Comparison of ENCODE assay signal across 19 cellular contexts in the genomic region with DNA sequence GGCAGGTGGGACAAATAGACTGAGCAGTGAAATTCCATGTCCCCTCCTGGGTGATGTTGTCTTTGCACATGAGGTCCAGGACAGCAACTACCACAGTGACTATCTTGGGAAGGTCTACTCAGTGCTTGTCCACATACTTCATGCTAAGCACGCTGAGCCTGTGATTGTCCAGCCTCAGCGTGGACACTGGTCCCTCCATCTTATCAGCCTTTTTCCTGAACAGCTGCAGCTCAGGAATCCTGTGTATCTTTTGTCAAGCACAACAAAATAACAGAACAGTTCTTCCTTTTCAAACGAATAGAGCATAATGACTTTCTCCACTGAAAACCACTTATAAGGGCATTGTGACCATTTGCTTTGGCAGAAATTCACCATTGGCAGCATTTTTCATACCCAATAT.
DNase-seq lines count a peak whose midpoint lies in the region; ATAC-seq, FAIRE-seq and TF ChIP-seq lines count a peak whose summit lies in the region.
"Had no signal": no experiment of that assay in that cellular context is flagged by ENCODE, and none has a peak within 500 bp of the region (broad histone marks: within the 10 kb centered on the region; RNA-seq: fewer than 3 reads in every experiment).

No MANE protein-coding gene starts in this region.

- no peak for FAIRE-seq in GM12891 (lab: Jason Lieb, UNC)
- FAIRE-seq: small intestine had no signal

- no peak overlapping the region for H3K4me3 ChIP-seq in naive thymus-derived CD4-positive, alpha-beta T cell (ENCODE audit: low read length)
- H3K4me3 ChIP-seq in upper lobe of right lung = no peak overlapping the region
- H3K4me3 ChIP-seq: esophagus squamous epithelium, HAP-1, psoas muscle had no signal

- ATAC-seq in stimulated activated naive CD8-positive, alpha-beta T cell treated with anti-CD3 and anti-CD28 coated beads, Interleukin-15, Interleukin-2, amounts not matched to agents 100 U/mL and 50 U/mL, for 24 hours = no peak
- ATAC-seq in naive thymus-derived CD4-positive, alpha-beta T cell = no peak
- ATAC-seq in upper lobe of right lung (peak; percentile 19), GM21723 (IDR thresholded peaks at IDR 0.05; ENCODE audit: unreplicated experiment) (no peak)
- ATAC-seq: psoas muscle had no signal

- TF ChIP-seq POLR2A in GM12891 (IDR thresholded peaks at IDR 0.05; ENCODE audit: low read depth, low read length) = no peak

- H3K27me3 ChIP-seq in naive thymus-derived CD4-positive, alpha-beta T cell (ENCODE audit: control insufficient read depth in 2 of 2, insufficient read depth in 2 of 2, low read length in 2 of 2) = no peaks in the 10 kb centered on the region
- no peaks in the 10 kb centered on the region for H3K27me3 ChIP-seq in upper lobe of right lung
- H3K27me3 ChIP-seq: esophagus squamous epithelium had no signal

- DNase-seq in stimulated activated naive CD8-positive, alpha-beta T cell treated with anti-CD3 and anti-CD28 coated beads, Interleukin-15, Interleukin-2, amounts not matched to agents 100 U/mL and 50 U/mL, for 24 hours = no peak
- DNase-seq in naive thymus-derived CD4-positive, alpha-beta T cell = no peak
- DNase-seq in upper lobe of right lung (no peak), GM12891 (ENCODE audit: insufficient read length, low spot score) (no peak)
- no peak for DNase-seq in stimulated activated naive CD4-positive, alpha-beta T cell treated with Interleukin-2 at 50 U/mL for 16 hours (lab: John Stamatoyannopoulos, UW)
- DNase-seq: activated gamma-delta T cell treated with Interleukin-2 at 50 U/mL for 16 hours; effector CD8-positive, alpha-beta T cell; EL; esophagus squamous epithelium; NCI-H187; NCI-H446; psoas muscle; SK-N-SH; small intestine; T1000 had no signal

- peaks cover 0 to 17% (median 0%) of the 10 kb centered on the region in 3 experiments for H3K36me3 ChIP-seq in naive thymus-derived CD4-positive, alpha-beta T cell (ENCODE audit: control insufficient read depth in 2 of 3, insufficient read depth in 3 of 3, low read length in 3 of 3)
- H3K36me3 ChIP-seq in upper lobe of right lung = no peaks in the 10 kb centered on the region
- H3K36me3 ChIP-seq: esophagus squamous epithelium, HAP-1 had no signal

- H3K9me3 Mint-ChIP-seq in stimulated activated naive CD8-positive, alpha-beta T cell treated with anti-CD3 and anti-CD28 coated beads, Interleukin-15, Interleukin-2, amounts not matched to agents 100 ng/mL and 50 ng/mL, for 24 hours = peaks cover 4% of the 10 kb centered on the region
- H3K9me3 Mint-ChIP-seq in naive thymus-derived CD4-positive, alpha-beta T cell = peaks cover 0 to 4% (median 0%) of the 10 kb centered on the region in 11 donors

- intact Hi-C loops in naive thymus-derived CD4-positive, alpha-beta T cell (cut with micrococcal nuclease) = no loop called here
- intact Hi-C loops in upper lobe of right lung (cut with DNase I) = no loop called here

- no peaks in the 10 kb centered on the region for H3K9me3 ChIP-seq in naive thymus-derived CD4-positive, alpha-beta T cell (ENCODE audit: control insufficient read depth in 2 of 3, low read length in 3 of 3)
- no peaks in the 10 kb centered on the region for H3K9me3 ChIP-seq in upper lobe of right lung
- H3K9me3 ChIP-seq: esophagus squamous epithelium, HAP-1, psoas muscle, SK-N-SH had no signal

- CTCF ChIA-PET in naive thymus-derived CD4-positive, alpha-beta T cell (lab: Charles Lee) = interaction anchor here (1.5 to 2.1 kb wide), 2 partner anchors 13 to 257 kb away, joined by 4 to 6 read pairs; no protein-coding TSS in a partner anchor

- no peak for TF ChIP-seq CTCF in upper lobe of right lung (IDR thresholded peaks at IDR 0.05)

- H3K27ac Mint-ChIP-seq in stimulated activated naive CD8-positive, alpha-beta T cell treated with anti-CD3 and anti-CD28 coated beads, Interleukin-15, Interleukin-2, amounts not matched to agents 100 ng/mL and 50 ng/mL, for 24 hours = peak overlapping the region; percentile 80
- H3K27ac Mint-ChIP-seq in naive thymus-derived CD4-positive, alpha-beta T cell = peak overlapping the region in 8 of 9 donors; percentile 72 to 91 (median 82)

- H3K27me3 Mint-ChIP-seq in stimulated activated naive CD8-positive, alpha-beta T cell treated with anti-CD3 and anti-CD28 coated beads, Interleukin-15, Interleukin-2, amounts not matched to agents 100 ng/mL and 50 ng/mL, for 24 hours = no peaks in the 10 kb centered on the region
- no peaks in the 10 kb centered on the region for H3K27me3 Mint-ChIP-seq in naive thymus-derived CD4-positive, alpha-beta T cell

- H3K4me1 Mint-ChIP-seq in stimulated activated naive CD8-positive, alpha-beta T cell treated with anti-CD3 and anti-CD28 coated beads, Interleukin-15, Interleukin-2, amounts not matched to agents 100 ng/mL and 50 ng/mL, for 24 hours (ENCODE audit: low read depth) = peaks cover 79% of the 10 kb centered on the region
- H3K4me1 Mint-ChIP-seq in naive thymus-derived CD4-positive, alpha-beta T cell = peaks cover 51 to 85% (median 78%) of the 10 kb centered on the region in 7 donors

- H3K36me3 Mint-ChIP-seq in stimulated activated naive CD8-positive, alpha-beta T cell treated with anti-CD3 and anti-CD28 coated beads, Interleukin-15, Interleukin-2, amounts not matched to agents 100 ng/mL and 50 ng/mL, for 24 hours (ENCODE audit: low read depth) = peaks cover 70% of the 10 kb centered on the region
- peaks cover 4 to 60% (median 22%) of the 10 kb centered on the region in 5 donors for H3K36me3 Mint-ChIP-seq in naive thymus-derived CD4-positive, alpha-beta T cell

- POLR2A ChIA-PET in naive thymus-derived CD4-positive, alpha-beta T cell (lab: Charles Lee) = interaction anchor here (1.1 to 1.4 kb wide), 2 partner anchors 16 to 23 kb away, joined by 3 to 5 read pairs; no protein-coding TSS in a partner anchor

- H3K4me1 ChIP-seq in naive thymus-derived CD4-positive, alpha-beta T cell (ENCODE audit: control insufficient read depth in 2 of 2, insufficient read depth in 2 of 2, low read length in 2 of 2) = peaks cover 55 to 69% of the 10 kb centered on the region in 2 donors
- peaks cover 13% of the 10 kb centered on the region for H3K4me1 ChIP-seq in upper lobe of right lung
- H3K4me1 ChIP-seq: HAP-1 had no signal

- H3K27ac ChIP-seq in angular gyrus (ENCODE audit: low read depth, low read length) (peak overlapping the region; percentile 59), upper lobe of right lung (no peak overlapping the region)
- peak overlapping the region; percentile 44 for H3K27ac ChIP-seq in naive thymus-derived CD4-positive, alpha-beta T cell (ENCODE audit: low read depth, low read length)
- H3K27ac ChIP-seq: psoas muscle had no signal

- no peak overlapping the region for H3K4me3 Mint-ChIP-seq in stimulated activated naive CD8-positive, alpha-beta T cell treated with anti-CD3 and anti-CD28 coated beads, Interleukin-15, Interleukin-2, amounts not matched to agents 100 ng/mL and 50 ng/mL, for 24 hours
- peak overlapping the region in 6 of 10 donors; percentile 3 to 53 (median 14) for H3K4me3 Mint-ChIP-seq in naive thymus-derived CD4-positive, alpha-beta T cell

TF ChIP-seq in GM12891, 5 proteins besides CTCF, POLR2A, EP300 and RAD21:
- TF ChIP-seq PAX5 (IDR thresholded peaks at IDR 0.05; ENCODE audit: insufficient read depth, low read length, severe bottlenecking) (no peak), POLR2AphosphoS5 (IDR thresholded peaks at IDR 0.05; ENCODE audit: low read depth, low read length) (no peak), SPI1 (IDR thresholded peaks at IDR 0.05; ENCODE audit: low read depth, low read length) (no peak), TAF1 (IDR thresholded peaks at IDR 0.05; ENCODE audit: low read depth, low read length) (no peak), POU2F2 (IDR thresholded peaks at IDR 0.05; ENCODE audit: low read depth, low read length) (no peak)
TF ChIP-seq in GM12891: peak in this region for 0.
